In the genomic region with DNA sequence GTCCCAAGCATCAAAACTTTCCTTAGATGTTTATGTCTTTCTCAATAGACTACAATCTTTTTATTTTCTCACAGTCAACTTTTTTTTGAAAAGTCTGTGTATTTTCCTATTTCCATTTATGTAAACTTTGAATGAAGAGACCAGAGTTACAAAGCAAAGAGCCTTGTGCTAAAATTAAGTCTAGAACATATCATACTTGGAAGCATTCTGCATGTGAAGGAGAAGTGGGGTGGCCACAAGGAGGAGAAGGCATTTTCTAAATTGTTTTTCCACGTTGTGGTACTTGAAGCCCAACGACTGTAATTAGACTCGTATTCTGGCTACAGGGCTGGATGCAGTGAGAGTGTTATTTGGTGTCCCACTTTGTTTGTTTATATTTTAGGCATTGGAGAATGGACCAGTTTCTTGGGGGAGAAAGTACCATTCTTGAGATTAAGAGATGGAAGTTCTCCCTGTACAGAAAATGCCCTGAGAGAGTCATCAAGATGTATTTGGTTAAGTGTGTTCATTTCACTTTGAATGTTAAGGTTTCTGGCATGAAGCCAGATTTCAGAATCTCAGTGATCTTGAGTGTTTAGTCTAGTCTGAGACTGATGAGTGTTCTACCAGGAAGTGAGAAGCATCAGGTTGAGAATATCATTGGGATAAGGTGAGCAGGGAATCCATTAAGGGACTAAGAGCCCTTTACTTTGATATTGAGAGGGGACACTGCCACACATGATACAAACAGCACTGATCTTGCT, we compare ENCODE assay signal across 14 cellular contexts.
DNase-seq lines count a peak whose midpoint lies in the region; ATAC-seq and TF ChIP-seq lines count a peak whose summit lies in the region.
"Had no signal": no experiment of that assay in that cellular context is flagged by ENCODE, and none has a peak within 500 bp of the region (broad histone marks: within the 10 kb centered on the region; RNA-seq: fewer than 3 reads in every experiment).

No MANE protein-coding gene starts in this region.

- POLR2A ChIA-PET in Caco-2 (lab: Charles Lee) = no interaction called here

- H3K4me3 Mint-ChIP-seq in activated T-cell treated with anti-CD3 and anti-CD28 coated beads, Interleukin-2, amount 50 U/mL, for 72 hours = no peak overlapping the region
- H3K4me3 Mint-ChIP-seq in activated T-cell treated with anti-CD3 and anti-CD28 coated beads, Interleukin-2, amount 50 U/mL, for 24 hours = no peak overlapping the region
- H3K4me3 Mint-ChIP-seq in activated T-helper 17 cell treated with anti-CD3 and anti-CD28 coated beads, Interleukin-2, amount 50 U/mL, for 72 hours = no peak overlapping the region
- no peak overlapping the region for H3K4me3 Mint-ChIP-seq in Caco-2 (ENCODE audit: unreplicated experiment)
- H3K4me3 Mint-ChIP-seq: activated CD8-positive, alpha-beta T cell treated with anti-CD3 and anti-CD28 coated beads, Interleukin-2, amount 10 ng/mL, durations not matched to agents 7 days and 5 days; activated naive CD4-positive, alpha-beta T cell treated with anti-CD3 and anti-CD28 coated beads, Interleukin-2, amount 10 ng/mL, durations not matched to agents 7 days and 5 days; neural crest cell had no signal

- H3K27ac Mint-ChIP-seq in activated T-cell treated with anti-CD3 and anti-CD28 coated beads, Interleukin-2, amount 50 U/mL, for 72 hours = peak overlapping the region; percentile 43
- no peak overlapping the region for H3K27ac Mint-ChIP-seq in activated T-cell treated with anti-CD3 and anti-CD28 coated beads, Interleukin-2, amount 50 U/mL, for 24 hours
- no peak overlapping the region for H3K27ac Mint-ChIP-seq in activated T-helper 17 cell treated with anti-CD3 and anti-CD28 coated beads, Interleukin-2, amount 50 U/mL, for 72 hours
- H3K27ac Mint-ChIP-seq in Caco-2 (ENCODE audit: unreplicated experiment) = no peak overlapping the region
- H3K27ac Mint-ChIP-seq: activated CD8-positive, alpha-beta T cell treated with anti-CD3 and anti-CD28 coated beads, Interleukin-2, amount 10 ng/mL, durations not matched to agents 7 days and 5 days; activated naive CD4-positive, alpha-beta T cell treated with anti-CD3 and anti-CD28 coated beads, Interleukin-2, amount 10 ng/mL, durations not matched to agents 7 days and 5 days had no signal

- no peak for TF ChIP-seq EP300 in transverse colon (IDR thresholded peaks at IDR 0.05; ENCODE audit: low read depth)

- BruUV-seq in Caco-2 (replicated peaks; lab: Mats Ljungman, UMichigan) = no TSS peak

- no peaks in the 10 kb centered on the region for H3K36me3 Mint-ChIP-seq in activated T-cell treated with anti-CD3 and anti-CD28 coated beads, Interleukin-2, amount 50 U/mL, for 72 hours (ENCODE audit: insufficient read depth in 2 of 2)
- H3K36me3 Mint-ChIP-seq in activated T-cell treated with anti-CD3 and anti-CD28 coated beads, Interleukin-2, amount 50 U/mL, for 24 hours (ENCODE audit: low read depth) = no peaks in the 10 kb centered on the region
- no peaks in the 10 kb centered on the region for H3K36me3 Mint-ChIP-seq in activated T-helper 17 cell treated with anti-CD3 and anti-CD28 coated beads, Interleukin-2, amount 50 U/mL, for 72 hours (ENCODE audit: low read depth)
- H3K36me3 Mint-ChIP-seq in Caco-2 (ENCODE audit: insufficient read depth, unreplicated experiment) = no peaks in the 10 kb centered on the region
- H3K36me3 Mint-ChIP-seq: activated naive CD4-positive, alpha-beta T cell treated with anti-CD3 and anti-CD28 coated beads, Interleukin-2, amount 10 ng/mL, durations not matched to agents 7 days and 5 days had no signal

- CTCF ChIA-PET in Caco-2 (lab: Charles Lee) = interaction anchor here (1.0 kb wide), 1 partner anchor 16 kb away, joined by 4 read pairs; no protein-coding TSS in a partner anchor

- ATAC-seq in activated T-cell treated with anti-CD3 and anti-CD28 coated beads, Interleukin-2, amount 50 U/mL, for 72 hours (replicated peaks in 1 of 2) = peak; percentile 51 to 73
- ATAC-seq in activated T-helper 17 cell treated with anti-CD3 and anti-CD28 coated beads, Interleukin-2, amount 50 U/mL, for 72 hours (replicated peaks) = peak; percentile 42
- ATAC-seq: activated CD8-positive, alpha-beta T cell treated with anti-CD3 and anti-CD28 coated beads, Interleukin-2, amount 10 ng/mL, durations not matched to agents 7 days and 5 days had no signal

- H3K36me3 ChIP-seq in left ventricle myocardium inferior (no peaks in the 10 kb centered on the region), transverse colon (no peaks in the 10 kb centered on the region), Caco-2 (ENCODE audit: control insufficient read depth, insufficient read depth, low read length) (no peaks in the 10 kb centered on the region; the same call in 1 of the 2 replicates)
- H3K36me3 ChIP-seq: colonic mucosa had no signal

- H3K27ac ChIP-seq in left ventricle myocardium inferior (replicated peaks) (peak overlapping the region; percentile 85), transverse colon (peak overlapping the region; percentile 2 to 51 (median 40))

- H3K27me3 Mint-ChIP-seq in activated T-cell treated with anti-CD3 and anti-CD28 coated beads, Interleukin-2, amount 50 U/mL, for 72 hours (ENCODE audit: low read depth) = no peaks in the 10 kb centered on the region
- H3K27me3 Mint-ChIP-seq in activated T-cell treated with anti-CD3 and anti-CD28 coated beads, Interleukin-2, amount 50 U/mL, for 24 hours = no peaks in the 10 kb centered on the region
- H3K27me3 Mint-ChIP-seq in activated T-helper 17 cell treated with anti-CD3 and anti-CD28 coated beads, Interleukin-2, amount 50 U/mL, for 72 hours = no peaks in the 10 kb centered on the region
- H3K27me3 Mint-ChIP-seq in Caco-2 (ENCODE audit: insufficient read depth, unreplicated experiment) = no peaks in the 10 kb centered on the region
- H3K27me3 Mint-ChIP-seq: activated naive CD4-positive, alpha-beta T cell treated with anti-CD3 and anti-CD28 coated beads, Interleukin-2, amount 10 ng/mL, durations not matched to agents 7 days and 5 days had no signal

- H3K9me3 Mint-ChIP-seq in activated T-cell treated with anti-CD3 and anti-CD28 coated beads, Interleukin-2, amount 50 U/mL, for 72 hours = no peaks in the 10 kb centered on the region
- no peaks in the 10 kb centered on the region for H3K9me3 Mint-ChIP-seq in activated T-cell treated with anti-CD3 and anti-CD28 coated beads, Interleukin-2, amount 50 U/mL, for 24 hours
- no peaks in the 10 kb centered on the region for H3K9me3 Mint-ChIP-seq in activated T-helper 17 cell treated with anti-CD3 and anti-CD28 coated beads, Interleukin-2, amount 50 U/mL, for 72 hours
- no peaks in the 10 kb centered on the region for H3K9me3 Mint-ChIP-seq in Caco-2 (ENCODE audit: unreplicated experiment)
- H3K9me3 Mint-ChIP-seq: activated naive CD4-positive, alpha-beta T cell treated with anti-CD3 and anti-CD28 coated beads, Interleukin-2, amount 10 ng/mL, durations not matched to agents 7 days and 5 days had no signal

- no peaks in the 10 kb centered on the region for H3K27me3 ChIP-seq in left ventricle myocardium inferior (ENCODE audit: low read depth)
- H3K27me3 ChIP-seq in transverse colon = no peaks in the 10 kb centered on the region
- no peaks in the 10 kb centered on the region for H3K27me3 ChIP-seq in Caco-2 (replicated peaks; ENCODE audit: control insufficient read depth, insufficient read depth, low read length)
- H3K27me3 ChIP-seq: colonic mucosa had no signal

- TF ChIP-seq POLR2A in transverse colon (IDR thresholded peaks at IDR 0.05) = no peak

- DNase-seq in activated T-cell treated with anti-CD3 and anti-CD28 coated beads, Interleukin-2, amount 50 U/mL, for 72 hours = peak in 1 of 2 donors; percentile 11
- no peak for DNase-seq in activated T-cell treated with anti-CD3 and anti-CD28 coated beads, Interleukin-2, amount 50 U/mL, for 24 hours
- no peak for DNase-seq in left ventricle myocardium inferior
- no peak for DNase-seq in transverse colon
- no peak for DNase-seq in NCI-H1694 (lab: John Stamatoyannopoulos, UW)
- DNase-seq in activated CD8-positive, alpha-beta memory T cell treated with anti-CD3 and anti-CD28 coated beads, Interleukin-2, amount 50 U/mL, for 4 hours = no peak
- DNase-seq in Caco-2 = no peak
- DNase-seq: activated CD8-positive, alpha-beta T cell treated with anti-CD3 and anti-CD28 coated beads, Interleukin-2, amount 10 ng/mL, durations not matched to agents 7 days and 5 days; activated naive CD4-positive, alpha-beta T cell treated with anti-CD3 and anti-CD28 coated beads, Interleukin-2, amount 10 ng/mL, durations not matched to agents 7 days and 5 days; colonic mucosa; stimulated activated CD8-positive, alpha-beta memory T cell treated with anti-CD3 and anti-CD28 coated beads, Interleukin-4, amount 100 ng/mL, for 48 hours; T1000 had no signal

- WGBS in transverse colon (ENCODE audit: low coverage in 1 of 2), 2 donors = 25 to 72% methylated on average over 3 of the region's 3 CpGs

- H3K4me1 ChIP-seq in left ventricle myocardium inferior (peaks cover 22% of the 10 kb centered on the region), transverse colon (peaks cover 0 to 28% (median 17%) of the 10 kb centered on the region in 4 donors), Caco-2 (no peaks in the 10 kb centered on the region)
- H3K4me1 ChIP-seq: colonic mucosa had no signal

- TF ChIP-seq CTCF in left ventricle myocardium inferior (IDR thresholded peaks at IDR 0.05; ENCODE audit: borderline replicate concordance) = no peak
- TF ChIP-seq CTCF in transverse colon (IDR thresholded peaks at IDR 0.05) = no peak
- no peak for TF ChIP-seq CTCF in Caco-2 (IDR thresholded peaks at IDR 0.05; ENCODE audit: insufficient read depth in 1 of 2, low read depth in 1 of 2, low read length in 1 of 2, severe bottlenecking in 1 of 2, unreplicated experiment in 1 of 2)

- in situ Hi-C loops in transverse colon (cut with MboI; ENCODE audit: low pct_ligation_motif_present in 1 of 4, low pct_unique_long_range_greater_than_20kb in 1 of 4, low sequenced_read_pairs in 3 of 4) = no loop called here

- H3K4me1 Mint-ChIP-seq in activated T-cell treated with anti-CD3 and anti-CD28 coated beads, Interleukin-2, amount 50 U/mL, for 72 hours (ENCODE audit: low read depth) = peaks cover 10% of the 10 kb centered on the region
- peaks cover 17% of the 10 kb centered on the region for H3K4me1 Mint-ChIP-seq in activated T-cell treated with anti-CD3 and anti-CD28 coated beads, Interleukin-2, amount 50 U/mL, for 24 hours (ENCODE audit: low read depth)
- H3K4me1 Mint-ChIP-seq in activated T-helper 17 cell treated with anti-CD3 and anti-CD28 coated beads, Interleukin-2, amount 50 U/mL, for 72 hours = peaks cover 4% of the 10 kb centered on the region
- no peaks in the 10 kb centered on the region for H3K4me1 Mint-ChIP-seq in Caco-2 (ENCODE audit: low read depth, unreplicated experiment)
- H3K4me1 Mint-ChIP-seq: activated naive CD4-positive, alpha-beta T cell treated with anti-CD3 and anti-CD28 coated beads, Interleukin-2, amount 10 ng/mL, durations not matched to agents 7 days and 5 days; neural crest cell had no signal

- H3K4me3 ChIP-seq in left ventricle myocardium inferior = peak overlapping the region; percentile 58
- no peak overlapping the region for H3K4me3 ChIP-seq in transverse colon
- no peak overlapping the region for H3K4me3 ChIP-seq in Caco-2 (ENCODE audit: low read depth, low read length)
- H3K4me3 ChIP-seq: colonic mucosa had no signal

- H3K9me3 ChIP-seq in left ventricle myocardium inferior (replicated peaks) = no peaks in the 10 kb centered on the region
- no peaks in the 10 kb centered on the region for H3K9me3 ChIP-seq in transverse colon
- no peaks in the 10 kb centered on the region for H3K9me3 ChIP-seq in Caco-2
- H3K9me3 ChIP-seq: colonic mucosa had no signal

- intact Hi-C loops in left ventricle myocardium inferior (cut with micrococcal nuclease) (no loop called here), transverse colon (cut with DNase I; ENCODE audit: low total_unique reads) (no loop called here), Caco-2 (cut with micrococcal nuclease; ENCODE audit: unreplicated experiment) (no loop called here)
